Comparison of ENCODE assay signal across 20 cellular contexts in genomic region chr5:133512896-133513295, GRCh38.
DNase-seq lines count a peak whose midpoint lies in the region; ATAC-seq and TF ChIP-seq lines count a peak whose summit lies in the region.
"Had no signal": no experiment of that assay in that cellular context is flagged by ENCODE, and none has a peak within 500 bp of the region (broad histone marks: within the 10 kb centered on the region; RNA-seq: fewer than 3 reads in every experiment).

No MANE protein-coding gene starts in this region.

- DNase-seq in Right ventricle myocardium inferior (ENCODE audit: missing footprints) (peak; percentile 25), right atrium auricular region (ENCODE audit: low spot score) (no peak), ecto neural progenitor cell (ENCODE audit: low spot score) (peak; percentile 19), osteocyte (ENCODE audit: extremely low spot score, unreplicated experiment) (peak; percentile 54), kidney glomerular epithelial cell (lab: John Stamatoyannopoulos, UW) (no peak), NCI-H524 treated with DMSO at 0.1 percent for 48 hours (lab: John Stamatoyannopoulos, UW) (no peak), DMS114 treated with DMSO at 0.1 percent for 48 hours (lab: John Stamatoyannopoulos, UW; ENCODE audit: unreplicated experiment) (no peak)
- DNase-seq: 8988T; ACHN; BE2C; C1 segment of cervical spinal cord; CD4-positive, alpha-beta memory T cell; CD4-positive, CD25-positive, alpha-beta regulatory T cell; CD8-positive, alpha-beta memory T cell; COR-L47; DMS 273 treated with DMSO at 0.1 percent for 48 hours; DMS79 treated with DMSO at 0.1 percent for 48 hours; GF-D8 had no signal

- H3K27ac ChIP-seq in right atrium auricular region = no peak overlapping the region
- H3K27ac ChIP-seq: BLaER1 had no signal

- H3K27me3 ChIP-seq in right atrium auricular region = no peaks in the 10 kb centered on the region
- H3K27me3 ChIP-seq: BE2C, BLaER1 had no signal

- no peaks in the 10 kb centered on the region for H3K4me1 ChIP-seq in right atrium auricular region
- H3K4me1 ChIP-seq: BE2C had no signal

- H3K4me3 Mint-ChIP-seq in osteocyte (ENCODE audit: unreplicated experiment) = no peak overlapping the region
- H3K4me3 Mint-ChIP-seq: CD14-positive monocyte; CD4-positive, alpha-beta memory T cell; CD4-positive, CD25-positive, alpha-beta regulatory T cell; CD8-positive, alpha-beta memory T cell had no signal

- H3K4me3 ChIP-seq in right atrium auricular region = no peak overlapping the region
- H3K4me3 ChIP-seq: BLaER1 had no signal

- peaks cover 3% of the 10 kb centered on the region for H3K27me3 Mint-ChIP-seq in osteocyte (ENCODE audit: unreplicated experiment)

- intact Hi-C loops in Right ventricle myocardium inferior (cut with DNase I) = no loop called here

- H3K36me3 ChIP-seq in right atrium auricular region = no peaks in the 10 kb centered on the region
- H3K36me3 ChIP-seq: BE2C, BLaER1 had no signal

- H3K4me1 Mint-ChIP-seq in osteocyte (ENCODE audit: unreplicated experiment) = no peaks in the 10 kb centered on the region
- H3K4me1 Mint-ChIP-seq: CD14-positive monocyte; CD4-positive, alpha-beta memory T cell; CD4-positive, CD25-positive, alpha-beta regulatory T cell; CD8-positive, alpha-beta memory T cell had no signal

- no peaks in the 10 kb centered on the region for H3K9me3 ChIP-seq in right atrium auricular region
- H3K9me3 ChIP-seq: BE2C, BLaER1 had no signal

- H3K27ac Mint-ChIP-seq in osteocyte (ENCODE audit: unreplicated experiment) = no peak overlapping the region
- H3K27ac Mint-ChIP-seq: CD14-positive monocyte; CD4-positive, alpha-beta memory T cell; CD4-positive, CD25-positive, alpha-beta regulatory T cell; CD8-positive, alpha-beta memory T cell had no signal

- no peaks in the 10 kb centered on the region for H3K36me3 Mint-ChIP-seq in osteocyte (ENCODE audit: unreplicated experiment)
- H3K36me3 Mint-ChIP-seq: CD14-positive monocyte; CD4-positive, alpha-beta memory T cell; CD4-positive, CD25-positive, alpha-beta regulatory T cell had no signal

- no peak for ATAC-seq in Right ventricle myocardium inferior

- no peaks in the 10 kb centered on the region for H3K9me3 Mint-ChIP-seq in osteocyte (ENCODE audit: unreplicated experiment)
- H3K9me3 Mint-ChIP-seq: CD14-positive monocyte; CD8-positive, alpha-beta memory T cell had no signal

- no peak for TF ChIP-seq CTCF in right atrium auricular region (IDR thresholded peaks at IDR 0.05)
- no peak for TF ChIP-seq CTCF in osteocyte (IDR thresholded peaks at IDR 0.05)

Comparison
In these comparisons a context has a peak if more than half of its experiments do, and no peak if none do; other contexts are left out.
1. DNase-seq: peak in Right ventricle myocardium inferior (single experiment), ecto neural progenitor cell (single experiment) and osteocyte (single experiment); none in right atrium auricular region (single experiment), kidney glomerular epithelial cell (single experiment), NCI-H524 treated with DMSO at 0.1 percent for 48 hours (single experiment) and DMS114 treated with DMSO at 0.1 percent for 48 hours (single experiment).